ENCODE assay signal across 8 cellular contexts in the genomic region with DNA sequence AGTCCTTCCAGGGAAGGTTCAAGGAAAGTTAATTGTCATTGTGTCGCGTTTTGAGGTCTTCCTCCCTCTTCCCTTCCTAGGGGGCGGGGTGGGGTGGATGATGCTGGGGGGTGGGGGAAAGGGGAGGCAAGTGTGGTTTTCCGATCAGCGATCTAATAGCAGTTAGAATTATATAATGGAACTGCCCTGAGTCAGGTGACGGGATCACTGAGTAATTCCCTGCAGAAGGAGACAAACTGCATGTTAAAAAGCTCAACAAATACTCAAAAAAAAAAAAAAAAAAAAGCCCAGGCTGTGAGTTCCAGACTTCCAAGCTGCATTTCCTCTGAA.
DNase-seq lines count a peak whose midpoint lies in the region; ATAC-seq, FAIRE-seq and TF ChIP-seq lines count a peak whose summit lies in the region.

No MANE protein-coding gene starts in this region.

- POLR2A ChIA-PET in K562 (lab: Yijun Ruan, JAX) = interaction anchor here (0.5 kb wide), 1 partner anchor 461 kb away, joined by 3 read pairs; no protein-coding TSS in a partner anchor

- H3K27me3 ChIP-seq in K562 (ENCODE audit: control insufficient read depth in 2 of 2, insufficient read depth in 2 of 2, low read length in 2 of 2) = peaks cover 16 to 27% of the 10 kb centered on the region in 2 experiments
- no peaks in the 10 kb centered on the region for H3K27me3 ChIP-seq in mesenchymal stem cell (ENCODE audit: control insufficient read depth in 1 of 2, insufficient read depth in 1 of 2, low read length in 2 of 2)
- peaks cover 36% of the 10 kb centered on the region for H3K27me3 ChIP-seq in transverse colon

- H3K4me3 ChIP-seq in K562 (no peak overlapping the region), mesenchymal stem cell (ENCODE audit: insufficient read depth in 1 of 2, low read depth in 1 of 2, low read length in 2 of 2) (peak overlapping the region; percentile 69 to 95), transverse colon (peak overlapping the region; percentile 41 to 64 (median 53))

- TF ChIP-seq CTCF in K562 (IDR thresholded peaks at IDR 0.05 in 2 of 3, conservative IDR thresholded peaks at IDR 0.05 in 1 of 3; ENCODE audit: insufficient read depth in 2 of 3, low read depth in 1 of 3, low read length in 3 of 3) = no peak
- no peak for TF ChIP-seq CTCF in transverse colon (IDR thresholded peaks at IDR 0.05)

- H3K4me1 Mint-ChIP-seq in activated T-cell treated with anti-CD3 and anti-CD28 coated beads, Interleukin-2, amount 50 U/mL, for 72 hours (ENCODE audit: low read depth) = peaks cover 10% of the 10 kb centered on the region

- no peak for DNase-seq in activated T-cell treated with anti-CD3 and anti-CD28 coated beads, Interleukin-2, amount 50 U/mL, for 72 hours
- DNase-seq in activated T-cell treated with anti-CD3 and anti-CD28 coated beads, Interleukin-2, amount 50 U/mL, for 1 hour = no peak
- DNase-seq in K562 (ENCODE audit: extremely low read depth in 1 of 4, low spot score in 3 of 4) (no peak), mesenchymal stem cell (no peak), transverse colon (no peak), A172 (ENCODE audit: low spot score) (no peak), SIG-M5 treated with dmso at 0.1 percent for 504 hours (lab: John Stamatoyannopoulos, UW; ENCODE audit: unreplicated experiment) (no peak)

- intact Hi-C loops in K562 (cut with micrococcal nuclease) (no loop called here), transverse colon (cut with DNase I; ENCODE audit: low total_unique reads) (no loop called here)

- H3K79me1 ChIP-seq in mesenchymal stem cell (replicated peaks; ENCODE audit: low read length, poor library complexity, severe bottlenecking) = peaks cover 11% of the 10 kb centered on the region

- no peak overlapping the region for H2AK5ac ChIP-seq in mesenchymal stem cell (ENCODE audit: low read length, severe bottlenecking)

- no peak overlapping the region for H3K27ac ChIP-seq in K562 (ENCODE audit: extremely low read depth, low read depth, low read length)
- peak overlapping the region; percentile 80 for H3K27ac ChIP-seq in mesenchymal stem cell (ENCODE audit: low read length, poor library complexity, severe bottlenecking)
- H3K27ac ChIP-seq in transverse colon = peak overlapping the region; percentile 67 to 82 (median 74)

- H3K4ac ChIP-seq in mesenchymal stem cell (ENCODE audit: low read depth in 1 of 2, low read length in 2 of 2) = no peak overlapping the region

- H2AFZ ChIP-seq in K562 (ENCODE audit: low read depth, low read length) (no peak overlapping the region), mesenchymal stem cell (ENCODE audit: low read depth, low read length) (peak overlapping the region; percentile 43)

- no peak overlapping the region for H4K8ac ChIP-seq in mesenchymal stem cell (ENCODE audit: low read length)

- no peak overlapping the region for H2BK5ac ChIP-seq in mesenchymal stem cell (ENCODE audit: low read depth, low read length, poor library complexity, severe bottlenecking)

- H3K9ac ChIP-seq in K562 (ENCODE audit: insufficient read depth in 1 of 2, low read depth in 2 of 2, low read length in 2 of 2) = no peak overlapping the region
- peak overlapping the region; percentile 91 for H3K9ac ChIP-seq in mesenchymal stem cell (ENCODE audit: low read length)

- H2BK15ac ChIP-seq in mesenchymal stem cell (ENCODE audit: low read depth, poor library complexity, severe bottlenecking) = no peak overlapping the region

- H4K20me1 ChIP-seq in K562 (replicated peaks; ENCODE audit: control insufficient read depth, insufficient read depth, low read length) = no peaks in the 10 kb centered on the region

- no peaks in the 10 kb centered on the region for H3K9me3 ChIP-seq in K562 (replicated peaks; ENCODE audit: control insufficient read depth, insufficient read depth, low read depth, low read length)
- H3K9me3 ChIP-seq in mesenchymal stem cell (ENCODE audit: control insufficient read depth, low read length) = no peaks in the 10 kb centered on the region
- no peaks in the 10 kb centered on the region for H3K9me3 ChIP-seq in transverse colon

- peak overlapping the region; percentile 65 for H2BK120ac ChIP-seq in mesenchymal stem cell (ENCODE audit: low read depth, low read length)

- H3K14ac ChIP-seq in mesenchymal stem cell (ENCODE audit: low read length in 2 of 2) = no peak overlapping the region

- no peak overlapping the region for H3K18ac ChIP-seq in mesenchymal stem cell (ENCODE audit: low read depth in 1 of 2, low read length in 2 of 2)

- H3K4me1 ChIP-seq in K562 (replicated peaks in 1 of 2; ENCODE audit: control insufficient read depth in 2 of 2, insufficient read depth in 2 of 2, low read length in 2 of 2) (no peaks in the 10 kb centered on the region), mesenchymal stem cell (ENCODE audit: control insufficient read depth, insufficient read depth, low read depth, low read length) (peaks cover 1% of the 10 kb centered on the region), transverse colon (peaks cover 0 to 16% (median 5%) of the 10 kb centered on the region in 4 donors)

- TF ChIP-seq RAD21 in K562 (CRISPR knock-in tag; conservative IDR thresholded peaks at IDR 0.05 in 1 of 2, IDR thresholded peaks at IDR 0.05 in 1 of 2) = no peak

- ATAC-seq in activated T-cell treated with anti-CD3 and anti-CD28 coated beads, Interleukin-2, amount 50 U/mL, for 72 hours (replicated peaks in 1 of 2) = no peak
- ATAC-seq in K562 (no peak), HG03159 (IDR thresholded peaks at IDR 0.05; ENCODE audit: unreplicated experiment) (no peak)

- no peak for TF ChIP-seq EP300 in K562 (IDR thresholded peaks at IDR 0.05; ENCODE audit: low read length)
- TF ChIP-seq EP300 in transverse colon (IDR thresholded peaks at IDR 0.05; ENCODE audit: low read depth) = no peak

- 0% methylated on average over 3 of the region's 6 CpGs for WGBS in K562 (ENCODE audit: insufficient coverage, low coverage, missing lambda C conversion rate)
- WGBS in mesenchymal stem cell = 6% methylated on average over 1 of the region's 6 CpGs
- WGBS in transverse colon (ENCODE audit: low coverage in 1 of 2), 2 donors = 3 to 7% methylated on average over 5 to 6 of the region's 6 CpGs

- TF ChIP-seq POLR2A in K562 (conservative IDR thresholded peaks at IDR 0.05) (no peak), transverse colon (IDR thresholded peaks at IDR 0.05) (no peak)

- H3K36me3 Mint-ChIP-seq in activated T-cell treated with anti-CD3 and anti-CD28 coated beads, Interleukin-2, amount 50 U/mL, for 72 hours (ENCODE audit: insufficient read depth in 2 of 2) = no peaks in the 10 kb centered on the region

- H3K27ac Mint-ChIP-seq in activated T-cell treated with anti-CD3 and anti-CD28 coated beads, Interleukin-2, amount 50 U/mL, for 72 hours = no peak overlapping the region

- no peaks in the 10 kb centered on the region for H3K9me1 ChIP-seq in K562 (ENCODE audit: control insufficient read depth, insufficient read depth, low read length)

- no peaks in the 10 kb centered on the region for H3K9me3 Mint-ChIP-seq in activated T-cell treated with anti-CD3 and anti-CD28 coated beads, Interleukin-2, amount 50 U/mL, for 72 hours

- peaks cover 38% of the 10 kb centered on the region for H3K27me3 Mint-ChIP-seq in activated T-cell treated with anti-CD3 and anti-CD28 coated beads, Interleukin-2, amount 50 U/mL, for 72 hours (ENCODE audit: low read depth)

- no peaks in the 10 kb centered on the region for H3K79me2 ChIP-seq in K562 (ENCODE audit: control insufficient read depth, insufficient read depth, low read length)

- H2BK12ac ChIP-seq in mesenchymal stem cell (ENCODE audit: low read length in 2 of 2) = no peak overlapping the region

- no peaks in the 10 kb centered on the region for H3K36me3 ChIP-seq in K562 (ENCODE audit: control insufficient read depth, insufficient read depth, low read length)
- H3K36me3 ChIP-seq in mesenchymal stem cell (ENCODE audit: control insufficient read depth in 1 of 2, insufficient read depth in 2 of 2, low read depth in 1 of 2, low read length in 2 of 2) = no peaks in the 10 kb centered on the region
- H3K36me3 ChIP-seq in transverse colon = no peaks in the 10 kb centered on the region

- H3K4me3 Mint-ChIP-seq in activated T-cell treated with anti-CD3 and anti-CD28 coated beads, Interleukin-2, amount 50 U/mL, for 72 hours = peak overlapping the region; percentile 86 to 89

- in situ Hi-C loops in K562 (cut with MboI) (no loop called here), transverse colon (cut with MboI; ENCODE audit: low pct_ligation_motif_present in 1 of 4, low pct_unique_long_range_greater_than_20kb in 1 of 4, low sequenced_read_pairs in 3 of 4) (no loop called here)

- no peak overlapping the region for H3K23ac ChIP-seq in mesenchymal stem cell (ENCODE audit: low read length in 2 of 2)

- CTCF ChIA-PET in K562 (lab: Yijun Ruan, JAX; ENCODE audit: low intra/inter-chr PET ratio) = no interaction called here

- no peak overlapping the region for H4K91ac ChIP-seq in mesenchymal stem cell (ENCODE audit: low read length)

- no TSS peak for BruUV-seq in K562 (replicated peaks; lab: Mats Ljungman, UMichigan)

- no peak for FAIRE-seq in K562 (lab: Jason Lieb, UNC)

- 0 out of 2 replicates have a peak overlapping the region, but pooled peaks have one; percentile 26 for H3K4me2 ChIP-seq in K562 (ENCODE audit: insufficient read depth, low read length)
- peak overlapping the region; percentile 89 for H3K4me2 ChIP-seq in mesenchymal stem cell (ENCODE audit: low read length, poor library complexity, severe bottlenecking)

TF ChIP-seq in K562, 482 proteins besides CTCF, POLR2A, EP300 and RAD21 (continues in another document):
- TF ChIP-seq TSC22D4 (tag; IDR thresholded peaks at IDR 0.05) (no peak), SIN3A (IDR thresholded peaks at IDR 0.05; ENCODE audit: borderline replicate concordance in 2 of 2, control insufficient read depth in 1 of 2, low read depth in 2 of 2, low read length in 2 of 2) (no peak), FOSL1 (tag; conservative IDR thresholded peaks at IDR 0.05) (no peak), NCOA2 (IDR thresholded peaks at IDR 0.05; ENCODE audit: partially characterized antibody in 2 of 2) (no peak), SMARCC2 (IDR thresholded peaks at IDR 0.05; ENCODE audit: low read depth) (no peak), TAF15 (IDR thresholded peaks at IDR 0.05; ENCODE audit: low read depth, low read length) (no peak), ZNF282 (CRISPR knock-in tag; IDR thresholded peaks at IDR 0.05) (no peak), ZNF77 (CRISPR knock-in tag; IDR thresholded peaks at IDR 0.05) (no peak)
- TF ChIP-seq, protein P1, sequence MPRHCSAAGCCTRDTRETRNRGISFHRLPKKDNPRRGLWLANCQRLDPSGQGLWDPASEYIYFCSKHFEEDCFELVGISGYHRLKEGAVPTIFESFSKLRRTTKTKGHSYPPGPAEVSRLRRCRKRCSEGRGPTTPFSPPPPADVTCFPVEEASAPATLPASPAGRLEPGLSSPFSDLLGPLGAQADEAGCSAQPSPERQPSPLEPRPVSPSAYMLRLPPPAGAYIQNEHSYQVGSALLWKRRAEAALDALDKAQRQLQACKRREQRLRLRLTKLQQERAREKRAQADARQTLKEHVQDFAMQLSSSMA (CRISPR knock-in tag; IDR thresholded peaks at IDR 0.05) = no peak
